In genomic region chr3:4806535-4807108, GRCh38 we compare ENCODE assay signal across 33 cellular contexts.
DNase-seq lines count a peak whose midpoint lies in the region; ATAC-seq and TF ChIP-seq lines count a peak whose summit lies in the region.
"Had no signal": no experiment of that assay in that cellular context is flagged by ENCODE, and none has a peak within 500 bp of the region (broad histone marks: within the 10 kb centered on the region; RNA-seq: fewer than 3 reads in every experiment).

No MANE protein-coding gene starts in this region.

- H3K4me3 Mint-ChIP-seq in activated CD4-positive, alpha-beta T cell treated with anti-CD3 and anti-CD28 coated beads for 36 hours, result peak overlapping the region; percentile 61
- H3K4me3 Mint-ChIP-seq in CD4-positive, alpha-beta T cell, result no peak overlapping the region
- peak overlapping the region; percentile 63 for H3K4me3 Mint-ChIP-seq in activated CD4-positive, alpha-beta memory T cell treated with anti-CD3 and anti-CD28 coated beads for 36 hours
- H3K4me3 Mint-ChIP-seq: brain; H9; naive thymus-derived CD8-positive, alpha-beta T cell had no signal

- H3K36me3 Mint-ChIP-seq in activated CD4-positive, alpha-beta T cell treated with anti-CD3 and anti-CD28 coated beads for 36 hours (ENCODE audit: low read depth), result peaks cover 71% of the 10 kb centered on the region
- H3K36me3 Mint-ChIP-seq in CD4-positive, alpha-beta T cell (ENCODE audit: low read depth), result peaks cover 76% of the 10 kb centered on the region
- H3K36me3 Mint-ChIP-seq in activated CD4-positive, alpha-beta memory T cell treated with anti-CD3 and anti-CD28 coated beads for 36 hours, result peaks cover 57% of the 10 kb centered on the region

- no peak overlapping the region for H3K4me3 ChIP-seq in esophagus muscularis mucosa
- H3K4me3 ChIP-seq: adrenal gland, hepatocyte, lung, testis had no signal

- no peak for TF ChIP-seq EP300 in esophagus muscularis mucosa (IDR thresholded peaks at IDR 0.05)

- H3K9me3 Mint-ChIP-seq in activated CD4-positive, alpha-beta T cell treated with anti-CD3 and anti-CD28 coated beads for 36 hours (ENCODE audit: low read depth), result no peaks in the 10 kb centered on the region
- H3K9me3 Mint-ChIP-seq in CD4-positive, alpha-beta T cell, result no peaks in the 10 kb centered on the region
- no peaks in the 10 kb centered on the region for H3K9me3 Mint-ChIP-seq in activated CD4-positive, alpha-beta memory T cell treated with anti-CD3 and anti-CD28 coated beads for 36 hours
- H3K9me3 Mint-ChIP-seq: brain; H9; naive thymus-derived CD8-positive, alpha-beta T cell had no signal

- H3K4me1 ChIP-seq in esophagus muscularis mucosa, result peaks cover 0 to 64% (median 34%) of the 10 kb centered on the region in 4 donors
- H3K4me1 ChIP-seq: adrenal gland had no signal

- H3K27ac Mint-ChIP-seq in activated CD4-positive, alpha-beta T cell treated with anti-CD3 and anti-CD28 coated beads for 36 hours, result peak overlapping the region; percentile 73
- H3K27ac Mint-ChIP-seq in CD4-positive, alpha-beta T cell, result peak overlapping the region; percentile 40
- peak overlapping the region; percentile 78 for H3K27ac Mint-ChIP-seq in activated CD4-positive, alpha-beta memory T cell treated with anti-CD3 and anti-CD28 coated beads for 36 hours
- H3K27ac Mint-ChIP-seq: H9 had no signal

- DNase-seq in activated CD4-positive, alpha-beta T cell treated with anti-CD3 and anti-CD28 coated beads for 36 hours, result no peak
- DNase-seq in activated CD4-positive, alpha-beta T cell treated with anti-CD3 and anti-CD28 coated beads for 48 hours, result no peak
- no peak for DNase-seq in CD4-positive, alpha-beta T cell
- no peak for DNase-seq in activated CD4-positive, alpha-beta memory T cell treated with anti-CD3 and anti-CD28 coated beads for 36 hours
- no peak for DNase-seq in esophagus muscularis mucosa (ENCODE audit: extremely low spot score)
- DNase-seq in GM03348 (ENCODE audit: low spot score), result no peak
- no peak for DNase-seq in retina
- DNase-seq in left ventricle myocardium superior, result no peak
- DNase-seq: activated CD4-positive, alpha-beta T cell treated with anti-CD3 and anti-CD28 coated beads, Interleukin-2, amount 50 U/mL, for 1 hour; activated gamma-delta T cell treated with Interleukin-2 at 50 U/mL for 16 hours; adrenal gland; C1 segment of cervical spinal cord; Caco-2; cerebellar nuclear complex; DMS53; foreskin melanocyte; H9; Karpas-422; kidney glomerular epithelial cell; naive thymus-derived CD8-positive, alpha-beta T cell; NCI-H1436; NCI-H2081; NCI-H2227 treated with DMSO at 0.1 percent for 48 hours; NCI-H526; NK-92 treated with Interleukin-12 subunit alpha and Interleukin-12 subunit beta, amount 100 ng/mL, for 24 hours; PC-3; SK-N-SH; testis had no signal

- H3K27me3 ChIP-seq in CD4-positive, alpha-beta T cell (ENCODE audit: control insufficient read depth, insufficient read depth, low read length), result no peaks in the 10 kb centered on the region
- H3K27me3 ChIP-seq in esophagus muscularis mucosa, result no peaks in the 10 kb centered on the region
- H3K27me3 ChIP-seq: adrenal gland, hepatocyte, testis had no signal

- intact Hi-C loops in activated CD4-positive, alpha-beta T cell treated with anti-CD3 and anti-CD28 coated beads for 36 hours (cut with DNase I, micrococcal nuclease), result loop anchor here in 1 of 2 experiments (1.0 kb wide), 1 partner anchor 15 kb away; no protein-coding TSS in a partner anchor
- intact Hi-C loops in CD4-positive, alpha-beta T cell (cut with DNase I, micrococcal nuclease), result no loop called here
- intact Hi-C loops in activated CD4-positive, alpha-beta memory T cell treated with anti-CD3 and anti-CD28 coated beads for 36 hours (cut with micrococcal nuclease), result loop anchor here (5.0 kb wide), 1 partner anchor 84 kb away; no protein-coding TSS in a partner anchor
- intact Hi-C loops in esophagus muscularis mucosa (cut with DNase I), result loop anchor here (10.0 kb wide), 1 partner anchor 248 kb away; no protein-coding TSS in a partner anchor
- intact Hi-C loops in left ventricle myocardium superior (cut with micrococcal nuclease), result no loop called here

- POLR2A ChIA-PET in activated CD4-positive, alpha-beta T cell treated with anti-CD3 and anti-CD28 coated beads for 36 hours (lab: Charles Lee), result interaction anchor here (1.6 to 3.3 kb wide), 2 partner anchors 43 to 178 kb away, joined by 6 to 14 read pairs; no protein-coding TSS in a partner anchor
- POLR2A ChIA-PET in CD4-positive, alpha-beta T cell (lab: Charles Lee), result interaction anchor here (1.1 kb wide), 1 partner anchor 29 kb away, joined by 4 read pairs; no protein-coding TSS in a partner anchor
- POLR2A ChIA-PET in activated CD4-positive, alpha-beta memory T cell treated with anti-CD3 and anti-CD28 coated beads for 36 hours (lab: Charles Lee), result interaction anchor here (0.6 to 4.6 kb wide), 11 partner anchors 15 to 172 kb away, joined by 3 to 42 read pairs (median 9); partner anchors contain the start of gene BHLHE40

- CTCF ChIA-PET in activated CD4-positive, alpha-beta T cell treated with anti-CD3 and anti-CD28 coated beads for 36 hours (lab: Charles Lee), result interaction anchor here (0.7 to 1.6 kb wide), 7 partner anchors 8 to 170 kb away, joined by 3 to 5 read pairs (median 3); no protein-coding TSS in a partner anchor
- CTCF ChIA-PET in CD4-positive, alpha-beta T cell (lab: Charles Lee), result interaction anchor here (0.9 kb wide), 1 partner anchor 9 kb away, joined by 3 read pairs; no protein-coding TSS in a partner anchor
- CTCF ChIA-PET in activated CD4-positive, alpha-beta memory T cell treated with anti-CD3 and anti-CD28 coated beads for 36 hours (lab: Charles Lee), result interaction anchor here (0.8 to 7.5 kb wide), 6 partner anchors 16 to 172 kb away, joined by 3 to 59 read pairs (median 5); partner anchors contain the start of gene BHLHE40

- H3K36me3 ChIP-seq in esophagus muscularis mucosa, result peaks cover 7 to 81% (median 51%) of the 10 kb centered on the region in 4 donors

- TF ChIP-seq POLR2A in esophagus muscularis mucosa (IDR thresholded peaks at IDR 0.05; ENCODE audit: low read depth), result no peak

- no peaks in the 10 kb centered on the region for H3K27me3 Mint-ChIP-seq in activated CD4-positive, alpha-beta T cell treated with anti-CD3 and anti-CD28 coated beads for 36 hours
- H3K27me3 Mint-ChIP-seq in CD4-positive, alpha-beta T cell, result no peaks in the 10 kb centered on the region
- no peaks in the 10 kb centered on the region for H3K27me3 Mint-ChIP-seq in activated CD4-positive, alpha-beta memory T cell treated with anti-CD3 and anti-CD28 coated beads for 36 hours
- H3K27me3 Mint-ChIP-seq: brain; naive thymus-derived CD8-positive, alpha-beta T cell had no signal

- H3K9me3 ChIP-seq in CD4-positive, alpha-beta T cell (ENCODE audit: control insufficient read depth, low read length), result no peaks in the 10 kb centered on the region
- H3K9me3 ChIP-seq in esophagus muscularis mucosa, result no peaks in the 10 kb centered on the region
- H3K9me3 ChIP-seq: adrenal gland, Caco-2, SK-N-SH, testis had no signal

- no peak for TF ChIP-seq CTCF in CD4-positive, alpha-beta T cell (IDR thresholded peaks at IDR 0.05)
- TF ChIP-seq CTCF in esophagus muscularis mucosa (IDR thresholded peaks at IDR 0.05), result no peak

- ATAC-seq in activated CD4-positive, alpha-beta T cell treated with anti-CD3 and anti-CD28 coated beads for 36 hours, result no peak
- ATAC-seq in CD4-positive, alpha-beta T cell (ENCODE audit: poor library complexity), result no peak
- ATAC-seq in left ventricle myocardium superior, result no peak
- ATAC-seq: HepG2; naive thymus-derived CD8-positive, alpha-beta T cell; PC-3 had no signal

- H3K4me1 Mint-ChIP-seq in activated CD4-positive, alpha-beta T cell treated with anti-CD3 and anti-CD28 coated beads for 36 hours, result peaks cover 47% of the 10 kb centered on the region
- peaks cover 23% of the 10 kb centered on the region for H3K4me1 Mint-ChIP-seq in CD4-positive, alpha-beta T cell (ENCODE audit: low read depth)
- peaks cover 42% of the 10 kb centered on the region for H3K4me1 Mint-ChIP-seq in activated CD4-positive, alpha-beta memory T cell treated with anti-CD3 and anti-CD28 coated beads for 36 hours (ENCODE audit: low read depth)
- H3K4me1 Mint-ChIP-seq: H9 had no signal

- WGBS in esophagus muscularis mucosa, result over 99% methylated on average over 6 of the region's 6 CpGs

- H3K27ac ChIP-seq in CD4-positive, alpha-beta T cell (ENCODE audit: low read depth, low read length), result no peak overlapping the region
- peak overlapping the region in 3 of 4 donors; percentile 57 to 74 (median 72) for H3K27ac ChIP-seq in esophagus muscularis mucosa (replicated peaks in 1 of 4)
- H3K27ac ChIP-seq: 22Rv1, adrenal gland, hepatocyte, testis had no signal

Comparison
In these comparisons a context has a peak if more than half of its experiments do, and no peak if none do; other contexts are left out.
1. intact Hi-C loops: an anchor here in activated CD4-positive, alpha-beta memory T cell treated with anti-CD3 and anti-CD28 coated beads for 36 hours (5.0 kb wide) and esophagus muscularis mucosa (10.0 kb wide); none called in CD4-positive, alpha-beta T cell and left ventricle myocardium superior.